ENCODE assay signal across 8 cellular contexts in the genomic region with DNA sequence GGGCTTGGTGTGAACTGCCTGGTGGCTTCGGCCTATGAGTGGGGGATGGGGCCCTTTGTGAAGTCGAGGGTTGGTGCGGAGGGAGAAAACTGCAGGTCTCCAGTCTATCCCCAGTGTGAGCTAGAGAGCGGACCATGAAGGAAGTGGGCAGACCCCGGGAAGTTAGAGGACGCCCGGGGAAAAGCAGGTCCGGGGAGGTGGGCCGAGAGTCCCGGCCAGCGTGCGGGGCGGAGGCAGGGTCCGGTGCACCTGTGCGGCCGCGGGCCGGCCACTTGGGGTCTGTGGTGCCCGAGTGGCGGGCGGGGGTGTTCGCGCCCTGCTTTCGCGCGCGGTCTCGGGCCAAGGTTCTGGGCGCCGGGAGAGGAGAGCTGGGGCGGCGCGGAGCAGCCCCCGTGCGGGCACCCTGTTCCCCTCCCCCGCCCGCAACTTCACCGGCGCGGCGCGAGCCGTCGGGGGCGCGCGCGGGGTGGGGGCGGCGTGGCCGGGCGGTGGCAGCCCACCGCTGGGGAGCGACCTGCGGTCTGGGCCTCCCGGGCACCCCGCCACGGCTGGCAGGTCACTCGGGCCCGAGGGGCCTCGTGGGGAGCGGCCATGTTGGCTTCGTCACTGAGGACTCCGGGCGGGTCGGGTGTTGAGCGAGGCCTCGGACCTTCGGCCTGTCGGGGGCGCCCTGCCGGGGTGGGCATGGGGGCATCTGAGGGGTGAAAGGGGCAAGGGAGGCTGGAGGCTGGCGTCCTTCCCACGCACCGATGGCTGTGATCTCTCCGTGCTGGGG. TPM values are rescaled to one million over a fixed set of nuclear protein-coding genes. Genes with fewer than 3 reads are reported as not detected.
DNase-seq lines count a peak whose midpoint lies in the region; ATAC-seq lines count a peak whose summit lies in the region.

No MANE protein-coding gene starts in this region.

- H3K27me3 ChIP-seq in HAP-1 (ENCODE audit: low read depth) (no peaks in the 10 kb centered on the region), muscle layer of colon (ENCODE audit: control insufficient read depth in 1 of 2, insufficient read depth in 2 of 2, low read length in 2 of 2) (no peaks in the 10 kb centered on the region), thymus (ENCODE audit: control insufficient read depth, insufficient read depth) (no peaks in the 10 kb centered on the region)

- H3K4me1 ChIP-seq in HAP-1 (peaks cover 47% of the 10 kb centered on the region), muscle layer of colon (ENCODE audit: insufficient read depth, low read length) (peaks cover 49% of the 10 kb centered on the region), thymus (ENCODE audit: control insufficient read depth, insufficient read depth, low read length) (peaks cover 11% of the 10 kb centered on the region)

- peak; percentile 36 for ATAC-seq in esophagus mucosa

- peak overlapping the region; percentile 75 for H3K9ac ChIP-seq in muscle layer of colon (ENCODE audit: low read length)

- under 1% methylated on average over 76 of the region's 76 CpGs for WGBS in thymus

- H3K27ac ChIP-seq in muscle layer of colon (ENCODE audit: low read depth, low read length) (peak overlapping the region; percentile 82), thymus (ENCODE audit: low read depth) (peak overlapping the region; percentile 69)

- H3K36me3 ChIP-seq in HAP-1 (replicated peaks) (peaks cover 17% of the 10 kb centered on the region), muscle layer of colon (ENCODE audit: insufficient read depth, low read length) (no peaks in the 10 kb centered on the region), thymus (ENCODE audit: control insufficient read depth, insufficient read depth) (no peaks in the 10 kb centered on the region)

- in situ Hi-C loops in HAP-1 (cut with MboI; ENCODE audit: low sequenced_read_pairs): no loop called here

- H3K9me3 ChIP-seq in HAP-1 (no peaks in the 10 kb centered on the region), muscle layer of colon (ENCODE audit: low read length) (no peaks in the 10 kb centered on the region), thymus (ENCODE audit: control insufficient read depth) (no peaks in the 10 kb centered on the region)

- DNase-seq in GM03348 (ENCODE audit: low spot score) (peak; percentile 80), HAP-1 (ENCODE audit: low spot score in 2 of 2) (peak; percentile 53 to 79), NCI-H69 (lab: John Stamatoyannopoulos, UW) (peak; percentile 65), MV-4-11 (lab: John Stamatoyannopoulos, UW) (no peak)
- peak; percentile 72 to 73 for DNase-seq in activated T-cell treated with anti-CD3 and anti-CD28 coated beads, Interleukin-2, amount 50 U/mL, for 48 hours

- H3K4me3 ChIP-seq in HAP-1 (peak overlapping the region; percentile 43), muscle layer of colon (ENCODE audit: low read depth in 1 of 2, low read length in 2 of 2) (peak overlapping the region; percentile 72 to 74), thymus (ENCODE audit: low read length) (peak overlapping the region; percentile 73)

RNA-seq across cellular contexts. Expression of gene UBE2E1, which starts 4.8 kb away (rescaled TPM):
- 96.6 TPM for total RNA-seq in esophagus mucosa
- 95.2 TPM for polyA plus RNA-seq in thymus
